Comparison of ENCODE assay signal across 1 cellular context in the genomic region with DNA sequence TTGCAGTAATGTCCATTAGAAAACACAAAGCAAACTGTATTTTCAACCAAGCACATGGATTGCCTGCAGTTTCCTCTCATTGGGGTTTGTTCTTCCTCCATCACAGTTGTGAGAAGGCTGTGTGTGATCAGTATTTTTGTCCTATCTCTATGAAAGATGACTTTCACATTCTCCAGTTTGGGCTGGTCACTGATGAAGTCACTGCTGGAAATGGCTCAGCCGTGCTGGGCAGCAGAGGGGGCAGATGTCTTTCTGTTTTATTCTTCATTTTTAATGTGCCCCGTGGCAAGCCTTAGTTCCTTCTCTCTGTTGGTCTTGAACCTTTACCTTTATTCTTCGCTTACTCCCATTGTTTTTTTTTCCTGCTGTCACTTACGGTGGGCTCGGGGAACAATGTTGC.
TF ChIP-seq lines count a peak whose summit lies in the region.

No MANE protein-coding gene starts in this region.

TF ChIP-seq in H1, 55 proteins besides CTCF, POLR2A, EP300 and RAD21 (continued from another document):
- no peak for TF ChIP-seq EZH2 (IDR thresholded peaks at IDR 0.05; ENCODE audit: low read depth, low read length, severe bottlenecking)
- TF ChIP-seq JUN (IDR thresholded peaks at IDR 0.05; ENCODE audit: low read depth, low read length) = no peak
- TF ChIP-seq, protein P1, sequence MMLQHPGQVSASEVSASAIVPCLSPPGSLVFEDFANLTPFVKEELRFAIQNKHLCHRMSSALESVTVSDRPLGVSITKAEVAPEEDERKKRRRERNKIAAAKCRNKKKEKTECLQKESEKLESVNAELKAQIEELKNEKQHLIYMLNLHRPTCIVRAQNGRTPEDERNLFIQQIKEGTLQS (IDR thresholded peaks at IDR 0.05; ENCODE audit: insufficient read depth, low read depth, low read length) = no peak
- no peak for TF ChIP-seq HDAC2 (IDR thresholded peaks at IDR 0.05; ENCODE audit: borderline replicate concordance in 1 of 2, low read depth in 2 of 2, low read length in 2 of 2)
- no peak for TF ChIP-seq CBX5 (IDR thresholded peaks at IDR 0.05; ENCODE audit: low read depth, low read length)
